ENCODE assay signal across 18 cellular contexts in the genomic region with DNA sequence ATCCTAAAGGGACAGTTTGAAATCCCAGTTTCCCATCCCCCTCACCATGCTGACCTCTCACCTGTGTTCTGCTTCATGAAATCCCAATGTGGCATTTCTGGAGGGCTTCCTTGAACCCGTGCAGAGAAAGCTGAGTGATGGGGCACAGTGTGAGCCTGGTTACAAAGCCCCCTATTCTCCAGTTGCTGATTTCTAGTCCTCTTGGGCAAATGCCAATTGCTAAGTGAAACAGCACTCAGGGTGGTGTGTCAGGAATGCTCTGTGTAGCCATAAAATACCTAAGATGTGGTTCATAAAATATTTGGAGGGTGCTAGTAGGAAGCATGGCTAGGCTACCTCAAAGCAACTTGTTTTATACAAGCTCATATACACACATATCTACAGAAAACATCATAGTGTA. TPM values are rescaled to one million over a fixed set of nuclear protein-coding genes. Genes with fewer than 3 reads are reported as not detected.
DNase-seq lines count a peak whose midpoint lies in the region; ATAC-seq and TF ChIP-seq lines count a peak whose summit lies in the region.
"Had no signal": no experiment of that assay in that cellular context is flagged by ENCODE, and none has a peak within 500 bp of the region (broad histone marks: within the 10 kb centered on the region; RNA-seq: fewer than 3 reads in every experiment).

No MANE protein-coding gene starts in this region.

- in situ Hi-C loops in astrocyte of the cerebellum (cut with HindIII; ENCODE audit: low sequenced_read_pairs) = no loop called here

- no peaks in the 10 kb centered on the region for H3K27me3 ChIP-seq in left ventricle myocardium inferior (ENCODE audit: low read depth)
- H3K27me3 ChIP-seq: BLaER1 treated with 17β-estradiol and CSF1 and Interleukin-3, amounts not matched to agents 10 nM and 100 nM; dorsolateral prefrontal cortex had no signal

- DNase-seq in AG10803 (ENCODE audit: low read depth) (peak; percentile 80), HS-5 (ENCODE audit: low read depth) (peak; percentile 32), astrocyte of the cerebellum (ENCODE audit: low read depth) (peak; percentile 68), left kidney (ENCODE audit: low read depth, low spot score) (peak; percentile 20), GM19238 (ENCODE audit: insufficient read length, low spot score) (no peak), left ventricle myocardium inferior (no peak)
- DNase-seq in activated T-cell treated with anti-CD3 and anti-CD28 coated beads, Interleukin-2, amount 50 U/mL, for 4 hours = no peak
- no peak for DNase-seq in activated CD4-positive, alpha-beta T cell treated with anti-CD3 and anti-CD28 coated beads, Interleukin-2, amount 50 U/mL, for 1 hour
- DNase-seq: aorta, dorsolateral prefrontal cortex, mucosa of descending colon, NCI-H146, NCI-H69 had no signal

- no peak overlapping the region for H3K4me3 ChIP-seq in AG10803 (ENCODE audit: low read length)
- H3K4me3 ChIP-seq in astrocyte of the cerebellum (ENCODE audit: low read depth, low read length) = no peak overlapping the region
- H3K4me3 ChIP-seq in left ventricle myocardium inferior = no peak overlapping the region
- H3K4me3 ChIP-seq: BLaER1 treated with 17β-estradiol and CSF1 and Interleukin-3, amounts not matched to agents 10 nM and 100 nM; dorsolateral prefrontal cortex; mucosa of descending colon had no signal

- H3K27ac ChIP-seq in left ventricle myocardium inferior (replicated peaks) = no peak overlapping the region
- H3K27ac ChIP-seq: BLaER1 treated with 17β-estradiol and CSF1 and Interleukin-3, amounts not matched to agents 10 nM and 100 nM; dorsolateral prefrontal cortex had no signal

- intact Hi-C loops in left ventricle myocardium inferior (cut with micrococcal nuclease) = no loop called here

- peaks cover 8% of the 10 kb centered on the region for H3K4me1 ChIP-seq in left ventricle myocardium inferior

- peaks cover 5% of the 10 kb centered on the region for H3K4me1 Mint-ChIP-seq in activated T-cell treated with anti-CD3 and anti-CD28 coated beads, Interleukin-2, amount 50 U/mL, for 4 hours (ENCODE audit: low read depth)
- H3K4me1 Mint-ChIP-seq: activated T-helper 17 cell treated with anti-CD3 and anti-CD28 coated beads, Interleukin-2, amount 50 U/mL, for 72 hours; IgD-negative memory B cell had no signal

- peaks cover 3% of the 10 kb centered on the region for H3K36me3 Mint-ChIP-seq in activated T-cell treated with anti-CD3 and anti-CD28 coated beads, Interleukin-2, amount 50 U/mL, for 4 hours (ENCODE audit: insufficient read depth)
- H3K36me3 Mint-ChIP-seq: IgD-negative memory B cell had no signal

- H3K27me3 Mint-ChIP-seq in activated T-cell treated with anti-CD3 and anti-CD28 coated beads, Interleukin-2, amount 50 U/mL, for 4 hours (ENCODE audit: low read depth) = no peaks in the 10 kb centered on the region
- H3K27me3 Mint-ChIP-seq: activated CD8-positive, alpha-beta T cell treated with anti-CD3 and anti-CD28 coated beads for 36 hours; activated T-helper 17 cell treated with anti-CD3 and anti-CD28 coated beads, Interleukin-2, amount 50 U/mL, for 72 hours had no signal

- no peaks in the 10 kb centered on the region for H3K9me3 Mint-ChIP-seq in activated T-cell treated with anti-CD3 and anti-CD28 coated beads, Interleukin-2, amount 50 U/mL, for 4 hours
- H3K9me3 Mint-ChIP-seq: activated CD8-positive, alpha-beta T cell treated with anti-CD3 and anti-CD28 coated beads for 36 hours; activated T-helper 17 cell treated with anti-CD3 and anti-CD28 coated beads, Interleukin-2, amount 50 U/mL, for 72 hours; IgD-negative memory B cell had no signal

- H3K36me3 ChIP-seq in left ventricle myocardium inferior = no peaks in the 10 kb centered on the region
- H3K36me3 ChIP-seq: BLaER1 treated with 17β-estradiol and CSF1 and Interleukin-3, amounts not matched to agents 10 nM and 100 nM had no signal

- TF ChIP-seq CTCF in AG10803 (conservative IDR thresholded peaks at IDR 0.05; ENCODE audit: low read length) (no peak), astrocyte of the cerebellum (IDR thresholded peaks at IDR 0.05; ENCODE audit: low read depth, low read length, missing control alignments) (no peak), left ventricle myocardium inferior (IDR thresholded peaks at IDR 0.05; ENCODE audit: borderline replicate concordance) (no peak)

- no peak for ATAC-seq in activated T-cell treated with anti-CD3 and anti-CD28 coated beads, Interleukin-2, amount 50 U/mL, for 4 hours
- ATAC-seq: activated CD8-positive, alpha-beta T cell treated with anti-CD3 and anti-CD28 coated beads for 36 hours; activated T-helper 17 cell treated with anti-CD3 and anti-CD28 coated beads, Interleukin-2, amount 50 U/mL, for 72 hours; mucosa of descending colon had no signal

- no peak overlapping the region for H3K4me3 Mint-ChIP-seq in activated T-cell treated with anti-CD3 and anti-CD28 coated beads, Interleukin-2, amount 50 U/mL, for 4 hours
- H3K4me3 Mint-ChIP-seq: activated CD8-positive, alpha-beta T cell treated with anti-CD3 and anti-CD28 coated beads for 36 hours; activated T-helper 17 cell treated with anti-CD3 and anti-CD28 coated beads, Interleukin-2, amount 50 U/mL, for 72 hours; IgD-negative memory B cell had no signal

- no peaks in the 10 kb centered on the region for H3K9me3 ChIP-seq in left ventricle myocardium inferior (replicated peaks)
- H3K9me3 ChIP-seq: BLaER1 treated with 17β-estradiol and CSF1 and Interleukin-3, amounts not matched to agents 10 nM and 100 nM; mucosa of descending colon had no signal

RNA-seq across cellular contexts. Expression of a gene that starts 32.0 kb away (rescaled TPM):
- total RNA-seq in activated T-cell treated with anti-CD3 and anti-CD28 coated beads, Interleukin-2, amount 50 U/mL, for 4 hours = 1 to 10 TPM in 2 of 3 donors, under 1 TPM in 1; 0.58 to 2.2 (median 1.0) TPM
- 2.5 TPM for total RNA-seq in left ventricle myocardium inferior
- total RNA-seq: SK-MEL-5 had no signal

Comparison
In these comparisons a context has a peak if more than half of its experiments do, and no peak if none do; other contexts are left out.
1. DNase-seq: peak in AG10803 (single experiment), HS-5 (single experiment), astrocyte of the cerebellum (single experiment) and left kidney (single experiment); none in GM19238 (single experiment), activated T-cell treated with anti-CD3 and anti-CD28 coated beads, Interleukin-2, amount 50 U/mL, for 4 hours (single experiment), left ventricle myocardium inferior (single experiment) and activated CD4-positive, alpha-beta T cell treated with anti-CD3 and anti-CD28 coated beads, Interleukin-2, amount 50 U/mL, for 1 hour (single experiment).